ENCODE assay signal across 6 cellular contexts in the genomic region with DNA sequence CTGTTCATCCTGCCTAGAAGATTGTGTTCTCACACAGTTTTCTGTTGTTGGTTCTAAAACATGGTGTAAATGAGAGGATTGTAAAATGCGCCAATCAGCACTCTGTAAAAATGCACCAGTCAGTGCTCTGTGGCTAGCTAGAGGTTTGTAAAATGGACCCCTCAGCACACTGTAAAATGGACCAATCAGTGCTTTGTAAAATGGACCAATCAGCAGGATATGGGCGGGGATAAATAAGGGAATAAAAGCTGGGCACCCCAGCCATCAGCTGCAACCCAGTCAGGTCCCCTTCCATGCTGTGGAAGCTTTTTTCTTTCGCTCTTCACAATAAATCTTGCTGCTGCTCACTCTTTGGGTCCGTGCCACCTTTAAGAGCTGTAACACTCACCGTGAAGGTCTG. TPM values are rescaled to one million over a fixed set of nuclear protein-coding genes. Genes with fewer than 3 reads are reported as not detected.
DNase-seq lines count a peak whose midpoint lies in the region; ATAC-seq, FAIRE-seq and TF ChIP-seq lines count a peak whose summit lies in the region.
"Not testable (repeated sequence)": the region's sequence is repeated elsewhere in the genome, so short reads cannot be mapped to it uniquely, and the experiment has no call there.

No MANE protein-coding gene starts in this region.

- not testable (repeated sequence) for H2AFZ ChIP-seq in HepG2 (ENCODE audit: low read length)

- H4K20me1 ChIP-seq in BLaER1 = peaks cover 74% of the 10 kb centered on the region
- peaks cover 56% of the 10 kb centered on the region for H4K20me1 ChIP-seq in HepG2 (ENCODE audit: insufficient read depth, low read length)

- H3K36me3 ChIP-seq in BLaER1 = peaks cover 74% of the 10 kb centered on the region
- H3K36me3 ChIP-seq in HepG2 (replicated peaks in 1 of 2; ENCODE audit: control insufficient read depth in 1 of 2, insufficient read depth in 2 of 2, low read length in 2 of 2) = not testable (repeated sequence)

- not testable (repeated sequence) for BruUV-seq in HepG2 (replicated peaks; lab: Mats Ljungman, UMichigan)

- CTCF ChIA-PET in WTC11 (lab: Charles Lee) = interaction anchor here (1.1 to 4.1 kb wide), 2 partner anchors 81 to 230 kb away, joined by 3 to 24 read pairs; no protein-coding TSS in a partner anchor
- CTCF ChIA-PET in HepG2 (lab: Yijun Ruan, JAX; ENCODE audit: low intra/inter-chr PET ratio, low total read pairs) = interaction anchor here (0.9 to 1.5 kb wide), 2 partner anchors 81 to 82 kb away, joined by 3 to 7 read pairs; no protein-coding TSS in a partner anchor

- FAIRE-seq in D721Med (lab: Jason Lieb, UNC) (peak; percentile 25), urothelium cell line (lab: Jason Lieb, UNC) (peak; percentile 5)
- not testable (repeated sequence) for FAIRE-seq in HepG2 (lab: Jason Lieb, UNC)

- peaks cover 29% of the 10 kb centered on the region for H3K4me1 ChIP-seq in BLaER1
- H3K4me1 ChIP-seq in HepG2 (ENCODE audit: insufficient read depth, low read length) = peaks cover 71% of the 10 kb centered on the region

- TF ChIP-seq POLR2A in HepG2 (IDR thresholded peaks at IDR 0.05; ENCODE audit: insufficient read depth in 1 of 2, low read depth in 2 of 2, low read length in 2 of 2) = not testable (repeated sequence)

- H3K4me3 Mint-ChIP-seq in WTC11, neural crest cell: not testable (repeated sequence)

- H3K9me3 Mint-ChIP-seq in WTC11 (peaks cover 29% of the 10 kb centered on the region), neural crest cell (peaks cover 16% of the 10 kb centered on the region)

- H3K9ac ChIP-seq in BLaER1; HepG2 (ENCODE audit: insufficient read depth, low read depth, low read length): not testable (repeated sequence)

- H3K36me3 Mint-ChIP-seq in WTC11 (peaks cover 34% of the 10 kb centered on the region), neural crest cell (ENCODE audit: low read depth) (peaks cover 36% of the 10 kb centered on the region)

- POLR2A ChIA-PET in WTC11 (lab: Charles Lee) = not testable (repeated sequence)
- POLR2A ChIA-PET in HepG2 (lab: Yijun Ruan, JAX) = interaction anchor here (1.0 kb wide), 1 partner anchor 19 kb away, joined by 5 read pairs; the partner anchor contains the start of gene ADIPOR2

- WGBS in HepG2 (ENCODE audit: low lambda C conversion rate) = over 99% methylated on average over 5 of the region's 5 CpGs

- not testable (repeated sequence) for ATAC-seq in WTC11, HepG2

- intact Hi-C loops in HepG2 (cut with micrococcal nuclease; ENCODE audit: unreplicated experiment) = not testable (repeated sequence)

- H3K4me2 ChIP-seq in BLaER1 = 0 out of 2 replicates have a peak overlapping the region, but pooled peaks have one; percentile 17
- H3K4me2 ChIP-seq in HepG2 (ENCODE audit: low read depth, low read length) = not testable (repeated sequence)

- not testable (repeated sequence) for TF ChIP-seq EP300 in HepG2 (IDR thresholded peaks at IDR 0.05; ENCODE audit: low read depth in 2 of 2, low read length in 2 of 2); HepG2 (CRISPR knock-in tag; IDR thresholded peaks at IDR 0.05; ENCODE audit: borderline replicate concordance)

- not testable (repeated sequence) for H3K27ac ChIP-seq in BLaER1; HepG2 (ENCODE audit: extremely low read length, insufficient read depth, low read length)

- not testable (repeated sequence) for TF ChIP-seq CTCF in D721Med (IDR thresholded peaks at IDR 0.05; ENCODE audit: insufficient read depth, missing control alignments); WTC11 (IDR thresholded peaks at IDR 0.05); HepG2 (CRISPR knock-in tag; IDR thresholded peaks at IDR 0.05); neural crest cell (conservative IDR thresholded peaks at IDR 0.05)

- not testable (repeated sequence) for H3K4me3 ChIP-seq in BLaER1; HepG2 (replicated peaks in 1 of 3; ENCODE audit: insufficient read depth in 1 of 3, low read depth in 2 of 3, low read length in 3 of 3)

- peaks cover 74% of the 10 kb centered on the region for H3K9me3 ChIP-seq in BLaER1
- not testable (repeated sequence) for H3K9me3 ChIP-seq in HepG2 (ENCODE audit: low read length)

- peaks cover 18% of the 10 kb centered on the region for H3K4me1 Mint-ChIP-seq in WTC11
- H3K4me1 Mint-ChIP-seq in neural crest cell = peaks cover 17% of the 10 kb centered on the region

- H3K27me3 Mint-ChIP-seq in WTC11 (ENCODE audit: low read depth); neural crest cell (ENCODE audit: low read depth): not testable (repeated sequence)

- in situ Hi-C loops in HepG2 (cut with HindIII; ENCODE audit: extremely low pct_ligation_motif_present, low pct_unique_long_range_greater_than_20kb) = loop anchor here (10.0 kb wide), 1 partner anchor 75 kb away; no protein-coding TSS in a partner anchor

- TF ChIP-seq RAD21 in HepG2 (CRISPR knock-in tag; IDR thresholded peaks at IDR 0.05) = not testable (repeated sequence)

- not testable (repeated sequence) for H3K27me3 ChIP-seq in BLaER1; HepG2 (ENCODE audit: control insufficient read depth in 1 of 2, insufficient read depth in 2 of 2, low read length in 2 of 2)

- peak overlapping the region; percentile 68; the same call in 1 of the 2 replicates for H3K27ac Mint-ChIP-seq in WTC11
- H3K27ac Mint-ChIP-seq in neural crest cell (ENCODE audit: unreplicated experiment) = peak overlapping the region; percentile 19

- DNase-seq in D721Med (ENCODE audit: insufficient read length, low spot score); WTC11 (ENCODE audit: low spot score); HepG2 (ENCODE audit: low spot score); neural crest cell (ENCODE audit: low read depth, low spot score); urothelium cell line (ENCODE audit: low spot score): not testable (repeated sequence)

- H3K79me2 ChIP-seq in HepG2 (ENCODE audit: insufficient read depth, low read length) = peaks cover 99% of the 10 kb centered on the region

TF ChIP-seq in WTC11, 78 proteins besides CTCF, POLR2A, EP300 and RAD21:
- TF ChIP-seq NFYB (CRISPR knock-in tag; conservative IDR thresholded peaks at IDR 0.05; ENCODE audit: low read depth) = peak; percentile 51

TF ChIP-seq in HepG2, 621 proteins besides CTCF, POLR2A, EP300 and RAD21:
- 0 out of 2 replicates have a peak, but pooled peaks have one; percentile 34 for TF ChIP-seq NFYB (CRISPR knock-in tag; IDR thresholded peaks at IDR 0.05)

RNA-seq across cellular contexts. Expression of gene ADIPOR2, which starts 19.1 kb away (rescaled TPM):
- total RNA-seq in WTC11 (2021) = 36.0 to 39.2 TPM (median 38.4 TPM) in 3 replicates
- 35.2 and 40.8 TPM in 2 replicates for total RNA-seq in HepG2 (2016; rRNA removed; fragmentation: Illumina TruSeq; extraction: Trizol)
- total RNA-seq in HepG2 (2016; cell fraction: cytosol; rRNA removed; fragmentation: Illumina TruSeq; extraction: Trizol; ENCODE audit: low read depth) = 14.0 and 15.3 TPM in 2 replicates
- 34.6 and 36.8 TPM in 2 replicates for total RNA-seq in HepG2 (2016; cell fraction: insoluble cytoplasmic fraction; rRNA removed; fragmentation: Illumina TruSeq; extraction: Trizol)
- total RNA-seq in HepG2 (2016; cell fraction: membrane; rRNA removed; fragmentation: Illumina TruSeq; extraction: Trizol) = 32.2 and 37.5 TPM in 2 replicates
- total RNA-seq in HepG2 (2016; cell fraction: nucleus; rRNA removed; fragmentation: Illumina TruSeq; extraction: Trizol) = 57.1 and 62.9 TPM in 2 replicates
- 52.2 and 56.5 TPM in 2 replicates for polyA plus RNA-seq in HepG2 (2011; rRNA removed)
- polyA plus RNA-seq in HepG2 (2011; cell fraction: cytosol; rRNA removed) = 30.4 and 47.3 TPM in 2 replicates
- 39.2 and 60.6 TPM in 2 replicates for polyA plus RNA-seq in HepG2 (2011; cell fraction: nucleus; rRNA removed)
- 68.6 and 70.3 TPM in 2 replicates for polyA plus RNA-seq in HepG2 (2012)
- polyA plus RNA-seq in HepG2 (2016; cell fraction: cytosol; fragmentation: Illumina TruSeq; extraction: Trizol; ENCODE audit: low read depth) = 8.2 TPM in 2 replicates
- polyA plus RNA-seq in HepG2 (2016; cell fraction: insoluble cytoplasmic fraction; fragmentation: Illumina TruSeq; extraction: Trizol; ENCODE audit: low read depth) = 42.4 and 47.2 TPM in 2 replicates
- polyA plus RNA-seq in HepG2 (2016; cell fraction: membrane; fragmentation: Illumina TruSeq; extraction: Trizol; ENCODE audit: low read depth) = 24.7 and 28.3 TPM in 2 replicates
- 75.6 and 80.5 TPM in 2 replicates for polyA plus RNA-seq in HepG2 (2016; cell fraction: nucleus; fragmentation: Illumina TruSeq; extraction: Trizol; ENCODE audit: insufficient read depth, low read depth)
- 53.2 and 63.9 TPM in 2 replicates for polyA minus RNA-seq in HepG2 (2011; rRNA and poly(A)+ RNA removed; ENCODE audit: low replicate concordance)
- 37.1 and 43.3 TPM in 2 replicates for polyA minus RNA-seq in HepG2 (2011; cell fraction: cytosol; rRNA and poly(A)+ RNA removed)
- polyA minus RNA-seq in HepG2 (2011; cell fraction: nucleus; rRNA and poly(A)+ RNA removed) = 89.9 and 92.1 TPM in 2 replicates
- 56.7 and 59.4 TPM in 2 replicates for total RNA-seq in neural crest cell
